27 cellular contexts compared by ENCODE assay signal in the genomic region with DNA sequence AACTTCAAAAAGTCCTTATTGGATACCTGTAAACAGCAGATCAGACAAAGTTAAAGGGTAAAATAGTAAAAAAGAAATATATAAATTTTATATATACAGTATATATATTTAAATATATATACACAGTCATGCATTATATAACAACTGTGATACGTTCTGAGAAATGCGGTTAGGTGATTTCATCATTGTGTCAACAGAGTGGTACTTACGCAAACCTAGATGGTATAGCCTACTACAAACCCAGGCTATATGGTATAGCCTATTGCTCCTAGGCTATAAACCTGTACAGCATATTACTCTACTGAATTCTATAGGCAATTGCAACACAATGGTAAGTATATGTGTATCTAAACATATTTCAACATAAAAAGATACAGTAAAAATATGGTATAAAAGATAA.
A peak's percentile ranks its signal among the peaks of the same experiment; 100 is the strongest.
DNase-seq lines count a peak whose midpoint lies in the region; ATAC-seq, FAIRE-seq and TF ChIP-seq lines count a peak whose summit lies in the region.
"Had no signal": no experiment of that assay in that cellular context is flagged by ENCODE, and none has a peak within 500 bp of the region (broad histone marks: within the 10 kb centered on the region; RNA-seq: fewer than 3 reads in every experiment).

No MANE protein-coding gene starts in this region.

- no peaks in the 10 kb centered on the region for H3K27me3 ChIP-seq in HepG2 (ENCODE audit: control insufficient read depth in 1 of 2, insufficient read depth in 2 of 2, low read length in 2 of 2)
- H3K27me3 ChIP-seq in right lobe of liver: no peaks in the 10 kb centered on the region
- H3K27me3 ChIP-seq in pancreas: no peaks in the 10 kb centered on the region
- H3K27me3 ChIP-seq: BE2C, MG63, SJCRH30 had no signal

- H3K9me3 ChIP-seq in HepG2 (ENCODE audit: low read length): no peaks in the 10 kb centered on the region
- no peaks in the 10 kb centered on the region for H3K9me3 ChIP-seq in right lobe of liver
- no peaks in the 10 kb centered on the region for H3K9me3 ChIP-seq in pancreas
- H3K9me3 ChIP-seq: BE2C, MG63, SJCRH30 had no signal

- H3K4me2 ChIP-seq in HepG2 (ENCODE audit: low read depth, low read length): no peak overlapping the region
- H3K4me2 ChIP-seq: GM23338 had no signal

- TF ChIP-seq POLR2A in HepG2 (IDR thresholded peaks at IDR 0.05; ENCODE audit: insufficient read depth in 1 of 2, low read depth in 2 of 2, low read length in 2 of 2): no peak
- no peak for TF ChIP-seq POLR2A in right lobe of liver (IDR thresholded peaks at IDR 0.05)

- intact Hi-C loops in HepG2 (cut with micrococcal nuclease; ENCODE audit: unreplicated experiment): no loop called here
- intact Hi-C loops in right lobe of liver (cut with DNase I): no loop called here
- intact Hi-C loops in pancreas (cut with DNase I): no loop called here

- no peak for TF ChIP-seq EP300 in HepG2 (IDR thresholded peaks at IDR 0.05; ENCODE audit: low read depth in 2 of 2, low read length in 2 of 2)
- no peak for TF ChIP-seq EP300 in HepG2 (CRISPR knock-in tag; IDR thresholded peaks at IDR 0.05; ENCODE audit: borderline replicate concordance)

- H3K27ac ChIP-seq in HepG2 (ENCODE audit: extremely low read length, insufficient read depth, low read length) (no peak overlapping the region), right lobe of liver (no peak overlapping the region), pancreas (no peak overlapping the region)
- H3K27ac ChIP-seq: 22Rv1, SJCRH30 had no signal

- no peak overlapping the region for H3K4me3 ChIP-seq in HepG2 (replicated peaks in 1 of 3; ENCODE audit: insufficient read depth in 1 of 3, low read depth in 2 of 3, low read length in 3 of 3)
- H3K4me3 ChIP-seq in right lobe of liver: no peak overlapping the region
- H3K4me3 ChIP-seq in pancreas: no peak overlapping the region
- H3K4me3 ChIP-seq: GM23338, MG63, SJCRH30 had no signal

- H3K4me1 ChIP-seq in HepG2 (ENCODE audit: insufficient read depth, low read length): no peaks in the 10 kb centered on the region
- no peaks in the 10 kb centered on the region for H3K4me1 ChIP-seq in right lobe of liver
- H3K4me1 ChIP-seq in pancreas: no peaks in the 10 kb centered on the region
- H3K4me1 ChIP-seq: BE2C, SJCRH30 had no signal

- BruUV-seq in HepG2 (replicated peaks; lab: Mats Ljungman, UMichigan): no TSS peak

- no peak overlapping the region for H2AFZ ChIP-seq in HepG2 (ENCODE audit: low read length)

- 12% methylated on average over 3 of the region's 3 CpGs for WGBS in HepG2 (ENCODE audit: low lambda C conversion rate)
- 75% methylated on average over 3 of the region's 3 CpGs for whole genome bisulfite sequencing in right lobe of liver (ENCODE audit: insufficient coverage, low coverage, low lambda C conversion rate, missing lambda C conversion rate)
- WGBS in pancreas, 2 donors: 81 to 86% methylated on average over 3 of the region's 3 CpGs

- in situ Hi-C loops in HepG2 (cut with HindIII; ENCODE audit: extremely low pct_ligation_motif_present, low pct_unique_long_range_greater_than_20kb): no loop called here

- no peaks in the 10 kb centered on the region for H3K36me3 ChIP-seq in HepG2 (replicated peaks in 1 of 2; ENCODE audit: control insufficient read depth in 1 of 2, insufficient read depth in 2 of 2, low read length in 2 of 2)
- no peaks in the 10 kb centered on the region for H3K36me3 ChIP-seq in right lobe of liver
- H3K36me3 ChIP-seq in pancreas: no peaks in the 10 kb centered on the region
- H3K36me3 ChIP-seq: BE2C, MG63, SJCRH30 had no signal

- CTCF ChIA-PET in HepG2 (lab: Yijun Ruan, JAX; ENCODE audit: low intra/inter-chr PET ratio, low total read pairs): no interaction called here

- TF ChIP-seq RAD21 in HepG2 (CRISPR knock-in tag; IDR thresholded peaks at IDR 0.05): no peak

- TF ChIP-seq CTCF in HepG2 (CRISPR knock-in tag; IDR thresholded peaks at IDR 0.05) (no peak), right lobe of liver (IDR thresholded peaks at IDR 0.05) (no peak), pancreas (IDR thresholded peaks at IDR 0.05) (no peak)

- ATAC-seq in HepG2 (no peak), right lobe of liver (no peak), pancreas (no peak), HG03135 (IDR thresholded peaks at IDR 0.05; ENCODE audit: unreplicated experiment) (no peak)
- ATAC-seq: GM23338, Panc1, SK-N-SH treated with all-trans-retinoic acid at 6 μM for 48 hours, T-cell had no signal

- POLR2A ChIA-PET in HepG2 (lab: Yijun Ruan, JAX): no interaction called here

- no peak for FAIRE-seq in HepG2 (lab: Jason Lieb, UNC)
- peak; percentile 32 for FAIRE-seq in pancreas (lab: Jason Lieb, UNC)
- FAIRE-seq: HTR-8/SVneo had no signal

- DNase-seq in DMS53 (lab: John Stamatoyannopoulos, UW): peak; percentile 6
- DNase-seq in DMS53 treated with DMSO at 0.1 percent for 48 hours (lab: John Stamatoyannopoulos, UW; ENCODE audit: unreplicated experiment): no peak
- DNase-seq in HepG2 (ENCODE audit: low spot score): peak; percentile 11
- no peak for DNase-seq in right lobe of liver
- peak; percentile 41 for DNase-seq in SKM-1 (lab: John Stamatoyannopoulos, UW; ENCODE audit: unreplicated experiment)
- DNase-seq in pancreas: no peak
- no peak for DNase-seq in 8988T
- DNase-seq: ACHN, BE2C, Calu3, H9, KBM-7, MG63, NCI-H1105, NCI-H1436 treated with DMSO at 0.1 percent for 48 hours, NCI-H187 treated with DMSO at 0.1 percent for 48 hours, NCI-H2107, NCI-H446 treated with DMSO at 0.1 percent for 48 hours, NCI-H69, SJCRH30, T-cell had no signal

- H3K9ac ChIP-seq in HepG2 (ENCODE audit: insufficient read depth, low read depth, low read length): no peak overlapping the region

- no peaks in the 10 kb centered on the region for H3K79me2 ChIP-seq in HepG2 (ENCODE audit: insufficient read depth, low read length)

- no peaks in the 10 kb centered on the region for H4K20me1 ChIP-seq in HepG2 (ENCODE audit: insufficient read depth, low read length)

TF ChIP-seq in HepG2, 621 proteins besides CTCF, POLR2A, EP300 and RAD21 (continues in another document):
- TF ChIP-seq, protein P1, sequence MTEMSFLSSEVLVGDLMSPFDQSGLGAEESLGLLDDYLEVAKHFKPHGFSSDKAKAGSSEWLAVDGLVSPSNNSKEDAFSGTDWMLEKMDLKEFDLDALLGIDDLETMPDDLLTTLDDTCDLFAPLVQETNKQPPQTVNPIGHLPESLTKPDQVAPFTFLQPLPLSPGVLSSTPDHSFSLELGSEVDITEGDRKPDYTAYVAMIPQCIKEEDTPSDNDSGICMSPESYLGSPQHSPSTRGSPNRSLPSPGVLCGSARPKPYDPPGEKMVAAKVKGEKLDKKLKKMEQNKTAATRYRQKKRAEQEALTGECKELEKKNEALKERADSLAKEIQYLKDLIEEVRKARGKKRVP (CRISPR knock-in tag; IDR thresholded peaks at IDR 0.05): peak in 1 of 2 experiments; percentile 58; a peak in 2 of 4 replicates
- TF ChIP-seq SIN3B (IDR thresholded peaks at IDR 0.05; ENCODE audit: low read length) (no peak), FOXA1 (IDR thresholded peaks at IDR 0.05) (no peak), FOXA1 (CRISPR knock-in tag; IDR thresholded peaks at IDR 0.05) (peak; percentile 64), ZNF670 (CRISPR knock-in tag; IDR thresholded peaks at IDR 0.05; ENCODE audit: borderline replicate concordance) (no peak), CEBPG (CRISPR knock-in tag; IDR thresholded peaks at IDR 0.05) (peak; percentile 67), FOXA3 (CRISPR knock-in tag; IDR thresholded peaks at IDR 0.05) (peak; percentile 66), CBX2 (IDR thresholded peaks at IDR 0.05; ENCODE audit: low read depth, low read length) (no peak), CBX2 (CRISPR knock-in tag; IDR thresholded peaks at IDR 0.05; ENCODE audit: low read depth) (no peak), ZNF484 (CRISPR knock-in tag; IDR thresholded peaks at IDR 0.05; ENCODE audit: borderline replicate concordance, low read depth) (no peak), CEBPB (IDR thresholded peaks at IDR 0.05; ENCODE audit: borderline replicate concordance, low read depth, low read length) (0 out of 2 replicates have a peak, but pooled peaks have one; percentile 58)
- TF ChIP-seq, protein P2, sequence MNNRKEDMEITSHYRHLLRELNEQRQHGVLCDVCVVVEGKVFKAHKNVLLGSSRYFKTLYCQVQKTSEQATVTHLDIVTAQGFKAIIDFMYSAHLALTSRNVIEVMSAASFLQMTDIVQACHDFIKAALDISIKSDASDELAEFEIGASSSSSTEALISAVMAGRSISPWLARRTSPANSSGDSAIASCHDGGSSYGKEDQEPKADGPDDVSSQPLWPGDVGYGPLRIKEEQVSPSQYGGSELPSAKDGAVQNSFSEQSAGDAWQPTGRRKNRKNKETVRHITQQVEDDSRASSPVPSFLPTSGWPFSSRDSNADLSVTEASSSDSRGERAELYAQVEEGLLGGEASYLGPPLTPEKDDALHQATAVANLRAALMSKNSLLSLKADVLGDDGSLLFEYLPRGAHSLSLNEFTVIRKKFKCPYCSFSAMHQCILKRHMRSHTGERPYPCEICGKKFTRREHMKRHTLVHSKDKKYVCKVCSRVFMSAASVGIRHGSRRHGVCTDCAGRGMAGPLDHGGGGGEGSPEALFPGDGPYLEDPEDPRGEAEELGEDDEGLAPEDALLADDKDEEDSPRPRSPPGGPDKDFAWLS (CRISPR knock-in tag; IDR thresholded peaks at IDR 0.05; ENCODE audit: borderline replicate concordance): no peak
- TF ChIP-seq, protein P3, sequence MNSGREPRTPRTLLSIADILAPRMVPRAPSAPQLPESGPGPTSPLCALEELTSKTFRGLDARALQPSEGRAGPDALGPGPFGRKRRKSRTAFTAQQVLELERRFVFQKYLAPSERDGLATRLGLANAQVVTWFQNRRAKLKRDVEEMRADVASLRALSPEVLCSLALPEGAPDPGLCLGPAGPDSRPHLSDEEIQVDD (CRISPR knock-in tag; IDR thresholded peaks at IDR 0.05; ENCODE audit: borderline replicate concordance): no peak

Comparison
In these comparisons a context has a peak if more than half of its experiments do, and no peak if none do; other contexts are left out.
1. DNase-seq: peak in DMS53 (single experiment), HepG2 (single experiment) and SKM-1 (single experiment); none in DMS53 treated with DMSO at 0.1 percent for 48 hours (single experiment), right lobe of liver (0 of 3), pancreas (0 of 6) and 8988T (single experiment).